ENCODE assay signal across 12 cellular contexts in the genomic region with DNA sequence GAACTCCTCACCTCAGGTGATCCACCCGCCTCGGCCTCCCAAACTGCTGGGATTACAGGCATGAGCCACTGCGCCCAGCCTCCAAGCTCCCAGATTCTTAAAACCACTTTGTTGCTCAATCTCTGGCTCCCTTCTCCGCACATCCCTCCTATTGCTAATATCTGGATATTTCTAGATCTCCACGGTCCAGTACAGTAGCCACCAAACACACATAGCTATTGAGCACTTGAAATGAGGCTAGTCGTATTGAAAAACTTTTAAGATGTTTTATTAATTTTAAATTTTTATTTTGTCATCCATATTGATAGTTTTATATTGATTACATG. TPM values are rescaled to one million over a fixed set of nuclear protein-coding genes. Genes with fewer than 3 reads are reported as not detected.
"Had no signal": no experiment of that assay in that cellular context is flagged by ENCODE, and none has a peak within 500 bp of the region (broad histone marks: within the 10 kb centered on the region; RNA-seq: fewer than 3 reads in every experiment).

No MANE protein-coding gene starts in this region.

- H3K9me3 Mint-ChIP-seq: activated CD4-positive, alpha-beta memory T cell treated with anti-CD3 and anti-CD28 coated beads for 36 hours; activated CD4-positive, alpha-beta T cell treated with anti-CD3 and anti-CD28 coated beads, Interleukin-2, amount 10 ng/mL, durations not matched to agents 7 days and 5 days; activated naive CD4-positive, alpha-beta T cell treated with anti-CD3 and anti-CD28 coated beads for 36 hours; activated T-cell treated with anti-CD3 and anti-CD28 coated beads, Interleukin-2, amount 50 U/mL, for 4 hours; activated T-helper 17 cell treated with anti-CD3 and anti-CD28 coated beads, Interleukin-2, amount 50 U/mL, for 72 hours; T-cell had no signal

- H3K27me3 Mint-ChIP-seq: activated naive CD8-positive, alpha-beta T cell; activated T-helper 17 cell treated with anti-CD3 and anti-CD28 coated beads, Interleukin-2, amount 50 U/mL, for 72 hours; T-cell had no signal

- H3K4me3 ChIP-seq: SJSA1 had no signal

- H3K9me3 ChIP-seq: SJSA1 had no signal

- DNase-seq: activated gamma-delta T cell, cerebellar nuclear complex had no signal

- H3K27me3 ChIP-seq: SJSA1 had no signal

- H3K36me3 Mint-ChIP-seq: activated CD4-positive, alpha-beta memory T cell treated with anti-CD3 and anti-CD28 coated beads for 36 hours; activated naive CD8-positive, alpha-beta T cell; T-cell had no signal

- H3K36me3 ChIP-seq: SJSA1 had no signal

- H3K27ac ChIP-seq: SJSA1 had no signal

- H3K4me1 Mint-ChIP-seq: activated T-helper 17 cell treated with anti-CD3 and anti-CD28 coated beads, Interleukin-2, amount 50 U/mL, for 72 hours had no signal

- H3K27ac Mint-ChIP-seq: activated CD4-positive, alpha-beta T cell treated with anti-CD3 and anti-CD28 coated beads, Interleukin-2, amount 10 ng/mL, durations not matched to agents 7 days and 5 days; activated naive CD4-positive, alpha-beta T cell treated with anti-CD3 and anti-CD28 coated beads for 36 hours had no signal

- H3K4me3 Mint-ChIP-seq: activated CD4-positive, alpha-beta memory T cell treated with anti-CD3 and anti-CD28 coated beads for 36 hours; activated CD4-positive, alpha-beta T cell treated with anti-CD3 and anti-CD28 coated beads, Interleukin-2, amount 10 ng/mL, durations not matched to agents 7 days and 5 days; activated naive CD4-positive, alpha-beta T cell treated with anti-CD3 and anti-CD28 coated beads for 36 hours; activated naive CD8-positive, alpha-beta T cell; activated T-cell treated with anti-CD3 and anti-CD28 coated beads, Interleukin-2, amount 50 U/mL, for 4 hours; activated T-helper 17 cell treated with anti-CD3 and anti-CD28 coated beads, Interleukin-2, amount 50 U/mL, for 72 hours; T-cell had no signal

RNA-seq across cellular contexts. Expression of a gene that starts 44.3 kb away (rescaled TPM):
- total RNA-seq: activated CD4-positive, alpha-beta memory T cell treated with anti-CD3 and anti-CD28 coated beads for 36 hours; activated CD4-positive, alpha-beta T cell treated with anti-CD3 and anti-CD28 coated beads, Interleukin-2, amount 10 ng/mL, durations not matched to agents 7 days and 5 days; activated naive CD4-positive, alpha-beta T cell treated with anti-CD3 and anti-CD28 coated beads for 36 hours; activated T-cell treated with anti-CD3 and anti-CD28 coated beads, Interleukin-2, amount 50 U/mL, for 4 hours; activated T-helper 17 cell treated with anti-CD3 and anti-CD28 coated beads, Interleukin-2, amount 50 U/mL, for 72 hours; NCI-H460; SJSA1; T-cell; T-helper 2 cell treated with Interferon-gamma antibody and Interleukin-4, amounts not matched to agents 100 ng/mL and 5 ng/mL, for 36 hours had no signal
